25 cellular contexts compared by ENCODE assay signal in genomic region chr18:37521500-37522465, GRCh38. TPM values are rescaled to one million over a fixed set of nuclear protein-coding genes. Genes with fewer than 3 reads are reported as not detected.
DNase-seq lines count a peak whose midpoint lies in the region; ATAC-seq and TF ChIP-seq lines count a peak whose summit lies in the region.
"Had no signal": no experiment of that assay in that cellular context is flagged by ENCODE, and none has a peak within 500 bp of the region (broad histone marks: within the 10 kb centered on the region; RNA-seq: fewer than 3 reads in every experiment).

No MANE protein-coding gene starts in this region.

- H3K9me3 Mint-ChIP-seq in natural killer cell treated with Interleukin-12 subunit alpha and Interleukin-12 subunit beta and Interleukin-15 and Interleukin-18, amount 100 ng/mL, for 72 hours = no peaks in the 10 kb centered on the region
- H3K9me3 Mint-ChIP-seq in natural killer cell (no peaks in the 10 kb centered on the region), MCF 10A (ENCODE audit: unreplicated experiment) (no peaks in the 10 kb centered on the region)

- no peak overlapping the region for H3K4me3 Mint-ChIP-seq in natural killer cell treated with Interleukin-12 subunit alpha and Interleukin-12 subunit beta and Interleukin-15 and Interleukin-18, amount 100 ng/mL, for 72 hours
- H3K4me3 Mint-ChIP-seq in natural killer cell (no peak overlapping the region), MCF 10A (ENCODE audit: unreplicated experiment) (no peak overlapping the region)

- no peak overlapping the region for H3K27ac Mint-ChIP-seq in natural killer cell treated with Interleukin-12 subunit alpha and Interleukin-12 subunit beta and Interleukin-15 and Interleukin-18, amount 100 ng/mL, for 72 hours
- no peak overlapping the region for H3K27ac Mint-ChIP-seq in natural killer cell
- H3K27ac Mint-ChIP-seq in MCF 10A (ENCODE audit: low read depth, unreplicated experiment) = no peak overlapping the region

- BruUV-seq in MCF 10A (replicated peaks; lab: Mats Ljungman, UMichigan) = no TSS peak

- no peaks in the 10 kb centered on the region for H3K9me2 ChIP-seq in neural cell (ENCODE audit: insufficient read depth, low read length)

- no peaks in the 10 kb centered on the region for H3F3A ChIP-seq in neural cell (ENCODE audit: insufficient read depth, low read length, poor library complexity, severe bottlenecking)

- peak; percentile 8 for DNase-seq in natural killer cell treated with Interleukin-12 subunit alpha and Interleukin-12 subunit beta and Interleukin-15 and Interleukin-18, amount 100 ng/mL, for 72 hours (ENCODE audit: low spot score)
- DNase-seq in natural killer cell (no peak), WERI-Rb-1 (peak; percentile 53), MCF 10A (ENCODE audit: unreplicated experiment) (no peak), GF-D8 (lab: John Stamatoyannopoulos, UW) (no peak)
- DNase-seq: Calu3, NCI-H1092, NCI-H1436, NCI-H187, NCI-H2081 treated with DMSO at 0.1 percent for 48 hours, NCI-H2171, NCI-H226, NCI-H510A, NCI-H774, PC-9 had no signal

- TF ChIP-seq EP300 in neural cell (conservative IDR thresholded peaks at IDR 0.05; ENCODE audit: poor library complexity, severe bottlenecking) = peak; percentile 13

- intact Hi-C loops in natural killer cell (cut with micrococcal nuclease) (no loop called here), MCF 10A (cut with micrococcal nuclease) (no loop called here)

- no peak for TF ChIP-seq RAD21 in neural cell (conservative IDR thresholded peaks at IDR 0.05)

- TF ChIP-seq CTCF in natural killer cell (IDR thresholded peaks at IDR 0.05) (no peak), WERI-Rb-1 (IDR thresholded peaks at IDR 0.05; ENCODE audit: low read depth, low read length) (no peak), neural cell (IDR thresholded peaks at IDR 0.05; ENCODE audit: poor library complexity, severe bottlenecking) (no peak), MCF 10A (IDR thresholded peaks at IDR 0.05; ENCODE audit: unreplicated experiment) (no peak)

- H3K4me3 ChIP-seq in WERI-Rb-1 (ENCODE audit: low read depth, low read length) = no peak overlapping the region
- no peak overlapping the region for H3K4me3 ChIP-seq in neural cell (ENCODE audit: low read length)
- H3K4me3 ChIP-seq: PC-9, SJSA1 had no signal

- CTCF ChIA-PET in MCF 10A (lab: Yijun Ruan, JAX) = interaction anchor here (0.7 kb wide), 2 partner anchors 16 to 85 kb away, joined by 3 to 4 read pairs; no protein-coding TSS in a partner anchor

- H3K36me3 ChIP-seq in WERI-Rb-1 (no peaks in the 10 kb centered on the region), neural cell (ENCODE audit: insufficient read depth, low read length) (no peaks in the 10 kb centered on the region)
- H3K36me3 ChIP-seq: SJSA1 had no signal

- no peaks in the 10 kb centered on the region for H3K36me3 Mint-ChIP-seq in natural killer cell treated with Interleukin-12 subunit alpha and Interleukin-12 subunit beta and Interleukin-15 and Interleukin-18, amount 100 ng/mL, for 72 hours
- H3K36me3 Mint-ChIP-seq in natural killer cell = no peaks in the 10 kb centered on the region
- H3K36me3 Mint-ChIP-seq in MCF 10A (ENCODE audit: insufficient read depth, unreplicated experiment) = no peaks in the 10 kb centered on the region
- H3K36me3 Mint-ChIP-seq: IgD-negative memory B cell had no signal

- no peaks in the 10 kb centered on the region for H3K9me3 ChIP-seq in WERI-Rb-1 (ENCODE audit: severe bottlenecking)
- no peaks in the 10 kb centered on the region for H3K9me3 ChIP-seq in neural cell (ENCODE audit: low read length)
- H3K9me3 ChIP-seq: SJSA1 had no signal

- POLR2A ChIA-PET in MCF 10A (lab: Yijun Ruan, JAX) = no interaction called here

- no peaks in the 10 kb centered on the region for H3K4me1 Mint-ChIP-seq in natural killer cell treated with Interleukin-12 subunit alpha and Interleukin-12 subunit beta and Interleukin-15 and Interleukin-18, amount 100 ng/mL, for 72 hours (ENCODE audit: low read depth in 2 of 2)
- H3K4me1 Mint-ChIP-seq in natural killer cell (peaks cover 0 to 6% of the 10 kb centered on the region in 2 donors), MCF 10A (ENCODE audit: insufficient read depth, unreplicated experiment) (no peaks in the 10 kb centered on the region)

- peaks cover 28 to 30% of the 10 kb centered on the region in 2 donors for H3K27me3 Mint-ChIP-seq in natural killer cell treated with Interleukin-12 subunit alpha and Interleukin-12 subunit beta and Interleukin-15 and Interleukin-18, amount 100 ng/mL, for 72 hours
- H3K27me3 Mint-ChIP-seq in natural killer cell (ENCODE audit: low read depth in 2 of 2) = peaks cover 25 to 44% of the 10 kb centered on the region in 2 donors
- H3K27me3 Mint-ChIP-seq in MCF 10A (ENCODE audit: insufficient read depth, unreplicated experiment) = peaks cover 61% of the 10 kb centered on the region

- no peaks in the 10 kb centered on the region for H4K20me1 ChIP-seq in neural cell (ENCODE audit: insufficient read depth)

- no peaks in the 10 kb centered on the region for H3K27me3 ChIP-seq in WERI-Rb-1 (ENCODE audit: insufficient read depth, low read depth, severe bottlenecking)
- peaks cover 6% of the 10 kb centered on the region for H3K27me3 ChIP-seq in neural cell (ENCODE audit: insufficient read depth, low read depth, low read length)
- H3K27me3 ChIP-seq: SJSA1 had no signal

- H3K79me2 ChIP-seq in neural cell (replicated peaks; ENCODE audit: insufficient read depth, low read length) = peaks cover 7% of the 10 kb centered on the region

- no peak overlapping the region for H3K9ac ChIP-seq in neural cell (ENCODE audit: low read length)
- H3K9ac ChIP-seq: KMS-11 had no signal

- H3K27ac ChIP-seq in WERI-Rb-1 (no peak overlapping the region), neural cell (ENCODE audit: low read length) (no peak overlapping the region)
- H3K27ac ChIP-seq: HL-60, KMS-11, PC-9, SJSA1 had no signal

- no peak overlapping the region for H2AFZ ChIP-seq in neural cell (ENCODE audit: low read depth, low read length)
- H2AFZ ChIP-seq: PC-9 had no signal

- H3K4me2 ChIP-seq in neural cell (ENCODE audit: low read length) = no peak overlapping the region
- H3K4me2 ChIP-seq: KMS-11, PC-9 had no signal

- ATAC-seq in natural killer cell treated with Interleukin-12 subunit alpha and Interleukin-12 subunit beta and Interleukin-15 and Interleukin-18, amount 100 ng/mL, for 72 hours = no peak
- ATAC-seq in natural killer cell = no peak
- ATAC-seq in HG02642 (IDR thresholded peaks at IDR 0.05; ENCODE audit: poor library complexity, unreplicated experiment) = no peak
- ATAC-seq: HCT116 had no signal

TF ChIP-seq in neural cell, 6 proteins besides CTCF, POLR2A, EP300 and RAD21:
- TF ChIP-seq TAF1 (IDR thresholded peaks at IDR 0.05; ENCODE audit: low read depth) (no peak), POLR2AphosphoS5 (IDR thresholded peaks at IDR 0.05) (no peak), EZH2 (IDR thresholded peaks at IDR 0.05; ENCODE audit: borderline replicate concordance, insufficient read depth, low read length, poor library complexity, severe bottlenecking) (no peak), REST (IDR thresholded peaks at IDR 0.05; ENCODE audit: borderline replicate concordance) (no peak), MXI1 (conservative IDR thresholded peaks at IDR 0.05; ENCODE audit: poor library complexity, severe bottlenecking) (no peak), SMC3 (conservative IDR thresholded peaks at IDR 0.05; ENCODE audit: poor library complexity) (no peak)

RNA-seq across cellular contexts. Expression of gene CELF4, which starts 43.8 kb away (rescaled TPM):
- total RNA-seq in natural killer cell treated with Interleukin-12 subunit alpha and Interleukin-12 subunit beta and Interleukin-15 and Interleukin-18, amount 100 ng/mL, for 72 hours = not detected
- total RNA-seq in natural killer cell (not detected), MCF 10A (2022) (not detected in 2 replicates)
- polyA plus RNA-seq in neural cell = 191 and 206 TPM in 2 replicates
- polyA minus RNA-seq in neural cell = 171 and 217 TPM in 2 replicates
- total RNA-seq: A172, RPMI7951, SJSA1 had no signal
- polyA plus RNA-seq: BJ had no signal

Comparison
In these comparisons a context has a peak if more than half of its experiments do, and no peak if none do; other contexts are left out.
1. DNase-seq: peak in natural killer cell treated with Interleukin-12 subunit alpha and Interleukin-12 subunit beta and Interleukin-15 and Interleukin-18, amount 100 ng/mL, for 72 hours (single experiment) and WERI-Rb-1 (single experiment); none in natural killer cell (single experiment), MCF 10A (single experiment) and GF-D8 (single experiment).